8 cellular contexts compared by ENCODE assay signal in the genomic region with DNA sequence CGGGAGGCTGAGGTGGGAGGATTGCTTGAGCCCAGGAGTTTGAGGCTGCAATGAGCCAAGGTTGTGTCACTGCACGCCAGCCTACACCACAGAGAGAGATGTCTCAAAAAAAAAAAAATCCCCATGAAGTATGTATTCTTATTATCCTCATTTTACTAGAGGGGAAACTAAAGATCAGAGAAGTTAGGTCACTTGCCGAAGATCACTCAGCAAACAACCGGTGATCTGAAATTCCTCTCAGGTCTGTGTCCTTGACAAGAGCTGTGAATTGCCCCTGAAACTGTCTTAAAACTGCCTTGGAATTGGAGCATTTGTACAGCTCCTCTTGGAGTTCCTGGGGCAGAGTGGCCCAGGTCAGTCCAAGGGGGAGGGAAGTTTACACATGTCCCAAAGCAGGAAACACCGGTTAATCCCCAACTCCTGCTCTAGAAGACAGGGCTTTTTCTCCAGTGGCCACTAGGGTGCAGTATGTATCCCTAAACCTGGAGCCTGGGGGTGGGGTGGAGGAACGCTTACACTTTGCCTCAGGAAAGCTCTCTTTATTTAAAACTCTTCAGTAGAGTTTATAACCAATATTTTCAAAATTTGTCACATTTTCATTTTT. TPM values are rescaled to one million over a fixed set of nuclear protein-coding genes. Genes with fewer than 3 reads are reported as not detected.
DNase-seq lines count a peak whose midpoint lies in the region; ATAC-seq and TF ChIP-seq lines count a peak whose summit lies in the region.

No MANE protein-coding gene starts in this region.

- no peaks in the 10 kb centered on the region for H3K27me3 ChIP-seq in DOHH2 (ENCODE audit: control insufficient read depth, low read length)

- no peak overlapping the region for H3K4me2 ChIP-seq in DOHH2 (ENCODE audit: low read length)

- peak overlapping the region; percentile 61 for H3K4me3 Mint-ChIP-seq in HFFc6

- no peaks in the 10 kb centered on the region for H4K20me1 ChIP-seq in DOHH2 (ENCODE audit: control insufficient read depth, insufficient read depth, low read depth, low read length)

- DNase-seq in HFFc6 (peak; percentile 65), NCI-H2196 treated with DMSO at 0.1 percent for 48 hours (lab: John Stamatoyannopoulos, UW; ENCODE audit: unreplicated experiment) (peak; percentile 75), cerebellum (ENCODE audit: low spot score) (peak; percentile 79), kidney glomerular epithelial cell (lab: John Stamatoyannopoulos, UW) (peak; percentile 49)
- peak; percentile 54 for DNase-seq in activated CD4-positive, CD25-positive, alpha-beta regulatory T cell treated with anti-CD3 and anti-CD28 coated beads, Interleukin-2, amount 50 U/mL, for 72 hours
- peak; percentile 66 for DNase-seq in stimulated activated CD4-positive, alpha-beta T cell treated with anti-CD3 and anti-CD28 coated beads, Interleukin-1b, Interleukin-23, amount 100 ng/mL, for 48 hours

- H3K9me3 Mint-ChIP-seq in HFFc6 = no peaks in the 10 kb centered on the region

- no peaks in the 10 kb centered on the region for H3F3A ChIP-seq in DOHH2 (ENCODE audit: control insufficient read depth, insufficient read depth)

- no peaks in the 10 kb centered on the region for H3K9me3 ChIP-seq in DOHH2 (ENCODE audit: control insufficient read depth, insufficient read depth, low read length)

- no peaks in the 10 kb centered on the region for H3K4me1 ChIP-seq in DOHH2 (ENCODE audit: control insufficient read depth, low read length)

- H3K36me3 ChIP-seq in DOHH2 (ENCODE audit: control insufficient read depth, low read length) = peaks cover 18% of the 10 kb centered on the region

- H3K27ac ChIP-seq in DOHH2 (ENCODE audit: low read depth, low read length) = no peak overlapping the region

- no peaks in the 10 kb centered on the region; the same call in 1 of the 2 replicates for H3K27me3 Mint-ChIP-seq in HFFc6 (ENCODE audit: insufficient read depth)

- no peak for ATAC-seq in HG02970 (IDR thresholded peaks at IDR 0.05; ENCODE audit: low FRiP score, unreplicated experiment)

- no peaks in the 10 kb centered on the region for H3K9me2 ChIP-seq in DOHH2 (replicated peaks; ENCODE audit: control insufficient read depth, low read length)

- H3K79me2 ChIP-seq in DOHH2 (ENCODE audit: control insufficient read depth, low read length) = no peaks in the 10 kb centered on the region

- H3K4me3 ChIP-seq in DOHH2 (ENCODE audit: low read length) = no peak overlapping the region

- H3K4me1 Mint-ChIP-seq in HFFc6 (ENCODE audit: low read depth) = peaks cover 18% of the 10 kb centered on the region

- no peaks in the 10 kb centered on the region for H3K36me3 Mint-ChIP-seq in HFFc6 (ENCODE audit: low read depth)

- H3K27ac Mint-ChIP-seq in HFFc6 = peak overlapping the region; percentile 62

- TF ChIP-seq CTCF in DOHH2 (IDR thresholded peaks at IDR 0.05; ENCODE audit: low read depth, low read length, poor library complexity, severe bottlenecking) (peak; percentile 78), HFFc6 (IDR thresholded peaks at IDR 0.05) (peak; percentile 93)

RNA-seq across cellular contexts. Expression of a gene that starts 27.6 kb away (rescaled TPM):
- not detected for total RNA-seq in HFFc6 (2021; fragmentation: NEBNext Ultra II Directional; extraction: Animal tissue kit (Norgen Biotek cat#: 25700))
- total RNA-seq in cerebellum = 0.54 TPM
